ENCODE assay signal across 2 cellular contexts in the genomic region with DNA sequence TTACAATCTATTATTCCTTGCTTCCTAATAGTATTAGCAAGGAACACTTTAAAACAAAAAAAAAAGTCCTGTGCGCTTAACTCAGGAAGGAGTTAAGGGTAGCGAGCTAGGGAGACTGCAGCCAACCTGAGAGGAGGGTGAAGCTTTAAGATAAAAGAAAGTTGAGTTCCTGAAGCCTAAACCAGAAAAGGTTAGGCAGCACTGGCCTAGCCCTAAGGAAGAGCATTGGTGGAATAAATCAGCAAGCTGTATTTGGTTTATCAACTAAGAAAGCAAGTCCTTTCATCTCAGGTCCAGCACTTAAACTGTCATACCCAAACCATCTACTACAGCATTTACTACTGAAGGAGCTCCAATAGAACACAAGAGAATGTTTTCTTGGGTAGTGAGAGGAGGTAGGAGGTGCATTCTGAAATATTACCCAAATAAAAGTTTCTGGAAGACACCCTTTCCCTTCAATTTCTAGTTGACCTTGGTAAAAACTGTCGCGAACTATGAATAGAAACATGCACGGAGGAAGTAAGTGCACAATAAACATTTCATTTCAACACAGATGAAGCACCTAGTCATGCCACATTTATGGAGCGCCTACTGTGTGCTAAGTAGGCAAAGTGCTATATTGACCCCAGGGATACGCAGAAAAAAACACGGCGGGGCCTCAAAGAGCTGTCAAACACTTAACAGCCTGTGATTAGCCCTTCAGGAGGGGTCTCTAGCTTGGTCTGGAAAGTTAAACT.
TF ChIP-seq lines count a peak whose summit lies in the region.

No MANE protein-coding gene starts in this region.

TF ChIP-seq in SK-N-SH, 30 proteins besides CTCF, POLR2A, EP300 and RAD21 (continued from another document):
- no peak for TF ChIP-seq MEF2A (IDR thresholded peaks at IDR 0.05; ENCODE audit: borderline replicate concordance, low read depth)
- no peak for TF ChIP-seq RCOR1 (IDR thresholded peaks at IDR 0.05; ENCODE audit: low read length)
- no peak for TF ChIP-seq FOXJ3 (CRISPR knock-in tag; IDR thresholded peaks at IDR 0.05)
- no peak for TF ChIP-seq GABPA (IDR thresholded peaks at IDR 0.05; ENCODE audit: low read depth)
- no peak for TF ChIP-seq TAF1 (IDR thresholded peaks at IDR 0.05; ENCODE audit: borderline replicate concordance, low read depth, low read length)
- TF ChIP-seq, protein P1, sequence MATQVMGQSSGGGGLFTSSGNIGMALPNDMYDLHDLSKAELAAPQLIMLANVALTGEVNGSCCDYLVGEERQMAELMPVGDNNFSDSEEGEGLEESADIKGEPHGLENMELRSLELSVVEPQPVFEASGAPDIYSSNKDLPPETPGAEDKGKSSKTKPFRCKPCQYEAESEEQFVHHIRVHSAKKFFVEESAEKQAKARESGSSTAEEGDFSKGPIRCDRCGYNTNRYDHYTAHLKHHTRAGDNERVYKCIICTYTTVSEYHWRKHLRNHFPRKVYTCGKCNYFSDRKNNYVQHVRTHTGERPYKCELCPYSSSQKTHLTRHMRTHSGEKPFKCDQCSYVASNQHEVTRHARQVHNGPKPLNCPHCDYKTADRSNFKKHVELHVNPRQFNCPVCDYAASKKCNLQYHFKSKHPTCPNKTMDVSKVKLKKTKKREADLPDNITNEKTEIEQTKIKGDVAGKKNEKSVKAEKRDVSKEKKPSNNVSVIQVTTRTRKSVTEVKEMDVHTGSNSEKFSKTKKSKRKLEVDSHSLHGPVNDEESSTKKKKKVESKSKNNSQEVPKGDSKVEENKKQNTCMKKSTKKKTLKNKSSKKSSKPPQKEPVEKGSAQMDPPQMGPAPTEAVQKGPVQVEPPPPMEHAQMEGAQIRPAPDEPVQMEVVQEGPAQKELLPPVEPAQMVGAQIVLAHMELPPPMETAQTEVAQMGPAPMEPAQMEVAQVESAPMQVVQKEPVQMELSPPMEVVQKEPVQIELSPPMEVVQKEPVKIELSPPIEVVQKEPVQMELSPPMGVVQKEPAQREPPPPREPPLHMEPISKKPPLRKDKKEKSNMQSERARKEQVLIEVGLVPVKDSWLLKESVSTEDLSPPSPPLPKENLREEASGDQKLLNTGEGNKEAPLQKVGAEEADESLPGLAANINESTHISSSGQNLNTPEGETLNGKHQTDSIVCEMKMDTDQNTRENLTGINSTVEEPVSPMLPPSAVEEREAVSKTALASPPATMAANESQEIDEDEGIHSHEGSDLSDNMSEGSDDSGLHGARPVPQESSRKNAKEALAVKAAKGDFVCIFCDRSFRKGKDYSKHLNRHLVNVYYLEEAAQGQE (IDR thresholded peaks at IDR 0.05; ENCODE audit: low read depth, low read length) = no peak
- no peak for TF ChIP-seq PBX3 (IDR thresholded peaks at IDR 0.05)

TF ChIP-seq in SK-N-SH treated with all-trans-retinoic acid at 6 μM for 48 hours, 23 proteins besides CTCF, POLR2A, EP300 and RAD21 (continued from another document):
- TF ChIP-seq TOX (CRISPR knock-in tag; IDR thresholded peaks at IDR 0.05; ENCODE audit: borderline replicate concordance) = no peak
- no peak for TF ChIP-seq ZC3H10 (CRISPR knock-in tag; IDR thresholded peaks at IDR 0.05)
- no peak for TF ChIP-seq GLIS3 (CRISPR knock-in tag; IDR thresholded peaks at IDR 0.05)
- TF ChIP-seq, protein P2, sequence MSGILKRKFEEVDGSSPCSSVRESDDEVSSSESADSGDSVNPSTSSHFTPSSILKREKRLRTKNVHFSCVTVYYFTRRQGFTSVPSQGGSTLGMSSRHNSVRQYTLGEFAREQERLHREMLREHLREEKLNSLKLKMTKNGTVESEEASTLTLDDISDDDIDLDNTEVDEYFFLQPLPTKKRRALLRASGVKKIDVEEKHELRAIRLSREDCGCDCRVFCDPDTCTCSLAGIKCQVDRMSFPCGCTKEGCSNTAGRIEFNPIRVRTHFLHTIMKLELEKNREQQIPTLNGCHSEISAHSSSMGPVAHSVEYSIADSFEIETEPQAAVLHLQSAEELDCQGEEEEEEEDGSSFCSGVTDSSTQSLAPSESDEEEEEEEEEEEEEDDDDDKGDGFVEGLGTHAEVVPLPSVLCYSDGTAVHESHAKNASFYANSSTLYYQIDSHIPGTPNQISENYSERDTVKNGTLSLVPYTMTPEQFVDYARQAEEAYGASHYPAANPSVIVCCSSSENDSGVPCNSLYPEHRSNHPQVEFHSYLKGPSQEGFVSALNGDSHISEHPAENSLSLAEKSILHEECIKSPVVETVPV (CRISPR knock-in tag; IDR thresholded peaks at IDR 0.05) = no peak
- TF ChIP-seq ZNF8 (CRISPR knock-in tag; IDR thresholded peaks at IDR 0.05) = no peak
- TF ChIP-seq ZFP3 (CRISPR knock-in tag; IDR thresholded peaks at IDR 0.05) = no peak
- TF ChIP-seq ISL1 (CRISPR knock-in tag; IDR thresholded peaks at IDR 0.05) = no peak
- TF ChIP-seq ESRRG (CRISPR knock-in tag; IDR thresholded peaks at IDR 0.05) = no peak
- TF ChIP-seq, protein P3, sequence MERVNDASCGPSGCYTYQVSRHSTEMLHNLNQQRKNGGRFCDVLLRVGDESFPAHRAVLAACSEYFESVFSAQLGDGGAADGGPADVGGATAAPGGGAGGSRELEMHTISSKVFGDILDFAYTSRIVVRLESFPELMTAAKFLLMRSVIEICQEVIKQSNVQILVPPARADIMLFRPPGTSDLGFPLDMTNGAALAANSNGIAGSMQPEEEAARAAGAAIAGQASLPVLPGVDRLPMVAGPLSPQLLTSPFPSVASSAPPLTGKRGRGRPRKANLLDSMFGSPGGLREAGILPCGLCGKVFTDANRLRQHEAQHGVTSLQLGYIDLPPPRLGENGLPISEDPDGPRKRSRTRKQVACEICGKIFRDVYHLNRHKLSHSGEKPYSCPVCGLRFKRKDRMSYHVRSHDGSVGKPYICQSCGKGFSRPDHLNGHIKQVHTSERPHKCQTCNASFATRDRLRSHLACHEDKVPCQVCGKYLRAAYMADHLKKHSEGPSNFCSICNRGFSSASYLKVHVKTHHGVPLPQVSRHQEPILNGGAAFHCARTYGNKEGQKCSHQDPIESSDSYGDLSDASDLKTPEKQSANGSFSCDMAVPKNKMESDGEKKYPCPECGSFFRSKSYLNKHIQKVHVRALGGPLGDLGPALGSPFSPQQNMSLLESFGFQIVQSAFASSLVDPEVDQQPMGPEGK (CRISPR knock-in tag; IDR thresholded peaks at IDR 0.05; ENCODE audit: borderline replicate concordance) = no peak
- TF ChIP-seq, protein P4, sequence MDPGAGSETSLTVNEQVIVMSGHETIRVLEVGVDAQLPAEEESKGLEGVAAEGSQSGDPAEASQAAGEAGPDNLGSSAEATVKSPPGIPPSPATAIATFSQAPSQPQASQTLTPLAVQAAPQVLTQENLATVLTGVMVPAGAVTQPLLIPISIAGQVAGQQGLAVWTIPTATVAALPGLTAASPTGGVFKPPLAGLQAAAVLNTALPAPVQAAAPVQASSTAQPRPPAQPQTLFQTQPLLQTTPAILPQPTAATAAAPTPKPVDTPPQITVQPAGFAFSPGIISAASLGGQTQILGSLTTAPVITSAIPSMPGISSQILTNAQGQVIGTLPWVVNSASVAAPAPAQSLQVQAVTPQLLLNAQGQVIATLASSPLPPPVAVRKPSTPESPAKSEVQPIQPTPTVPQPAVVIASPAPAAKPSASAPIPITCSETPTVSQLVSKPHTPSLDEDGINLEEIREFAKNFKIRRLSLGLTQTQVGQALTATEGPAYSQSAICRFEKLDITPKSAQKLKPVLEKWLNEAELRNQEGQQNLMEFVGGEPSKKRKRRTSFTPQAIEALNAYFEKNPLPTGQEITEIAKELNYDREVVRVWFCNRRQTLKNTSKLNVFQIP (CRISPR knock-in tag; IDR thresholded peaks at IDR 0.05; ENCODE audit: borderline replicate concordance, low read depth) = no peak
- TF ChIP-seq, protein P5, sequence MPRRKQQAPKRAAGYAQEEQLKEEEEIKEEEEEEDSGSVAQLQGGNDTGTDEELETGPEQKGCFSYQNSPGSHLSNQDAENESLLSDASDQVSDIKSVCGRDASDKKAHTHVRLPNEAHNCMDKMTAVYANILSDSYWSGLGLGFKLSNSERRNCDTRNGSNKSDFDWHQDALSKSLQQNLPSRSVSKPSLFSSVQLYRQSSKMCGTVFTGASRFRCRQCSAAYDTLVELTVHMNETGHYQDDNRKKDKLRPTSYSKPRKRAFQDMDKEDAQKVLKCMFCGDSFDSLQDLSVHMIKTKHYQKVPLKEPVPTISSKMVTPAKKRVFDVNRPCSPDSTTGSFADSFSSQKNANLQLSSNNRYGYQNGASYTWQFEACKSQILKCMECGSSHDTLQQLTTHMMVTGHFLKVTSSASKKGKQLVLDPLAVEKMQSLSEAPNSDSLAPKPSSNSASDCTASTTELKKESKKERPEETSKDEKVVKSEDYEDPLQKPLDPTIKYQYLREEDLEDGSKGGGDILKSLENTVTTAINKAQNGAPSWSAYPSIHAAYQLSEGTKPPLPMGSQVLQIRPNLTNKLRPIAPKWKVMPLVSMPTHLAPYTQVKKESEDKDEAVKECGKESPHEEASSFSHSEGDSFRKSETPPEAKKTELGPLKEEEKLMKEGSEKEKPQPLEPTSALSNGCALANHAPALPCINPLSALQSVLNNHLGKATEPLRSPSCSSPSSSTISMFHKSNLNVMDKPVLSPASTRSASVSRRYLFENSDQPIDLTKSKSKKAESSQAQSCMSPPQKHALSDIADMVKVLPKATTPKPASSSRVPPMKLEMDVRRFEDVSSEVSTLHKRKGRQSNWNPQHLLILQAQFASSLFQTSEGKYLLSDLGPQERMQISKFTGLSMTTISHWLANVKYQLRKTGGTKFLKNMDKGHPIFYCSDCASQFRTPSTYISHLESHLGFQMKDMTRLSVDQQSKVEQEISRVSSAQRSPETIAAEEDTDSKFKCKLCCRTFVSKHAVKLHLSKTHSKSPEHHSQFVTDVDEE (CRISPR knock-in tag; IDR thresholded peaks at IDR 0.05) = no peak
- no peak for TF ChIP-seq OSR1 (CRISPR knock-in tag; IDR thresholded peaks at IDR 0.05)
- no peak for TF ChIP-seq ZFP30 (CRISPR knock-in tag; IDR thresholded peaks at IDR 0.05)
- TF ChIP-seq RARB (CRISPR knock-in tag; IDR thresholded peaks at IDR 0.05) = no peak
TF ChIP-seq in SK-N-SH treated with all-trans-retinoic acid at 6 μM for 48 hours: peak in this region for 0.
